Comparison of ENCODE assay signal across 8 cellular contexts in the genomic region with DNA sequence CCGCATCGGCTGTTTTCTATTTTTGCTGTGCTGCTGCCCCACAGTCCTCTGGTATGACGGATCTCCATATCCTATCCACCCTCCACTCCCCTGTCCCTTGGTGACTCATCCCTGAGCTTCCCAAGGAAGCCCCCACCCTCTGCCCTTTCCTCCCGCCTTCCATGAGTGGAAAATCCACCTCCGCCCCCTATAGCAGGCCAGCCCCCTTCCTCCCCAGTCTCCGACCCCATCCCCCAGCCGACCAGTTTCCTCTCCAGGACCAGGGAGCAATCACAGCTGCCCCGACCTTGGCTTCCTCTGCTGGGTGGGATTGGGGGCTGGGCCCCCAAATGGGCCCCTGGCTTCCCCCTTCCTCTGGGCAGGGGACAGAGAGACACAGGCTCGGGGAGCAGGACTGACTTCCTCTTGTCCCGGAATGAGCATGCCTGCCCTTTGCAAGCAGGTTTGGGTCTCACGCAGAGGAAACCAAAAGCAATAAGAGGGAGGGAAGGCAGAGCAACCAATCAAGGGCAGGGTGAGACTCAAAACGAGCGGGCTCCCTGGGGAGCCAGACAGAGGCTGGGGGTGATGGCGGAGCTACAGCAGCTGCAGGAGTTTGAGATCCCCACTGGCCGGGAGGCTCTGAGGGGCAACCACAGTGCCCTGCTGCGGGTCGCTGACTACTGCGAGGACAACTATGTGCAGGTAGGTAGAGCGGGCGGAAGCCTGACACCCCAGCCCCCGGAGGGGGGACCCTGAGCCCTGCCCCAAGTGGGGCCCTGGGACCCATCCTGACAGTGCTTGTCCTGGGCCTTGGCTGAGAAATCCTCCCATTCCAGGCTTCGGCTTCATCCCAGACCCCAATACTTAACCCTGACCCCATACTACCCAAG. TPM values are rescaled to one million over a fixed set of nuclear protein-coding genes. Genes with fewer than 3 reads are reported as not detected.
DNase-seq lines count a peak whose midpoint lies in the region; ATAC-seq lines count a peak whose summit lies in the region.

A gene with protein sequence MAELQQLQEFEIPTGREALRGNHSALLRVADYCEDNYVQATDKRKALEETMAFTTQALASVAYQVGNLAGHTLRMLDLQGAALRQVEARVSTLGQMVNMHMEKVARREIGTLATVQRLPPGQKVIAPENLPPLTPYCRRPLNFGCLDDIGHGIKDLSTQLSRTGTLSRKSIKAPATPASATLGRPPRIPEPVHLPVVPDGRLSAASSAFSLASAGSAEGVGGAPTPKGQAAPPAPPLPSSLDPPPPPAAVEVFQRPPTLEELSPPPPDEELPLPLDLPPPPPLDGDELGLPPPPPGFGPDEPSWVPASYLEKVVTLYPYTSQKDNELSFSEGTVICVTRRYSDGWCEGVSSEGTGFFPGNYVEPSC (plus strand): TSS at position 550 of the 872 bp plus-strand sequence. CDS start 18 bp downstream, at position 568.
GNGT2 (minus strand) TSS at position 417 of the 872 bp plus-strand sequence. CDS start 3,152 bp downstream, outside the sequence.

- intact Hi-C loops in left ventricle myocardium superior (cut with micrococcal nuclease) = no loop called here

- H3K9me3 ChIP-seq in ES-I3 (ENCODE audit: control insufficient read depth, insufficient read depth, low read length) = no peaks in the 10 kb centered on the region

- H3K9me3 Mint-ChIP-seq in activated T-cell treated with anti-CD3 and anti-CD28 coated beads, Interleukin-2, amount 50 U/mL, for 4 hours = no peaks in the 10 kb centered on the region

- H3K27me3 Mint-ChIP-seq in activated T-cell treated with anti-CD3 and anti-CD28 coated beads, Interleukin-2, amount 50 U/mL, for 4 hours (ENCODE audit: low read depth) = no peaks in the 10 kb centered on the region

- H3K4me3 Mint-ChIP-seq in activated T-cell treated with anti-CD3 and anti-CD28 coated beads, Interleukin-2, amount 50 U/mL, for 4 hours = peak within 1 kb of the TSS; percentile 84

- DNase-seq in LHCN-M2 (ENCODE audit: low read depth) (peak; percentile 19), left ventricle myocardium superior (peak; percentile 45), NCI-H146 (lab: John Stamatoyannopoulos, UW) (no peak), NCI-H1930 (lab: John Stamatoyannopoulos, UW) (no peak)
- DNase-seq in activated T-cell treated with anti-CD3 and anti-CD28 coated beads, Interleukin-2, amount 50 U/mL, for 4 hours = peak; percentile 51
- DNase-seq in stimulated activated CD4-positive, alpha-beta T cell treated with anti-CD3 and anti-CD28 coated beads, Interleukin-12 subunit alpha, Interleukin-12 subunit beta, amount 100 ng/mL, for 24 hours (ENCODE audit: low read depth in 2 of 2) = peak; percentile 37 to 53

- H3K4me1 ChIP-seq in ES-I3 (ENCODE audit: insufficient read depth, low read length) = peaks cover 22% of the 10 kb centered on the region

- peak within 1 kb of the TSS; percentile 62; the same call in 1 of the 2 replicates for H3K9ac ChIP-seq in ES-I3 (ENCODE audit: low read depth, low read length)

- H3K4me1 Mint-ChIP-seq in activated T-cell treated with anti-CD3 and anti-CD28 coated beads, Interleukin-2, amount 50 U/mL, for 4 hours (ENCODE audit: low read depth) = peaks cover 64% of the 10 kb centered on the region

- ATAC-seq in GM21576 (IDR thresholded peaks at IDR 0.05; ENCODE audit: unreplicated experiment) (peak; percentile 56), left ventricle myocardium superior (peak; percentile 81)
- peak; percentile 93 to 95 for ATAC-seq in activated T-cell treated with anti-CD3 and anti-CD28 coated beads, Interleukin-2, amount 50 U/mL, for 4 hours

- peaks cover 7% of the 10 kb centered on the region for H3K36me3 Mint-ChIP-seq in activated T-cell treated with anti-CD3 and anti-CD28 coated beads, Interleukin-2, amount 50 U/mL, for 4 hours (ENCODE audit: insufficient read depth)

- no peaks in the 10 kb centered on the region for H3K36me3 ChIP-seq in ES-I3 (ENCODE audit: insufficient read depth, low read length)

RNA-seq across cellular contexts. Expression of the first gene that starts in this region (rescaled TPM):
- 0.19 TPM in 1 of 2 replicates, not detected in the other for total RNA-seq in LHCN-M2 (2014; rRNA removed)
- polyA plus RNA-seq in LHCN-M2 (2012) = 0.21 TPM
- 10 to 100 TPM; 15.0 to 24.2 (median 22.7) TPM for total RNA-seq in activated T-cell treated with anti-CD3 and anti-CD28 coated beads, Interleukin-2, amount 50 U/mL, for 4 hours
- 5.6 TPM for total RNA-seq in left ventricle myocardium superior

RNA-seq across cellular contexts. Expression of gene GNGT2, which starts in this region (rescaled TPM):
- not detected in 2 replicates for total RNA-seq in LHCN-M2 (2014; rRNA removed)
- 0.77 TPM for polyA plus RNA-seq in LHCN-M2 (2012)
- 10 to 100 TPM in 2 of 3 donors, 1 to 10 TPM in 1; 8.7 to 14.8 (median 12.8) TPM for total RNA-seq in activated T-cell treated with anti-CD3 and anti-CD28 coated beads, Interleukin-2, amount 50 U/mL, for 4 hours
- 1.2 TPM for total RNA-seq in left ventricle myocardium superior

Comparison
In these comparisons a context has a peak if more than half of its experiments do, and no peak if none do; other contexts are left out.
1. Peak in DNase-seq in LHCN-M2; RNA of the genes that start here not detected or under 1 TPM.
2. DNase-seq: peak in activated T-cell treated with anti-CD3 and anti-CD28 coated beads, Interleukin-2, amount 50 U/mL, for 4 hours (single experiment), left ventricle myocardium superior (single experiment) and stimulated activated CD4-positive, alpha-beta T cell treated with anti-CD3 and anti-CD28 coated beads, Interleukin-12 subunit alpha, Interleukin-12 subunit beta, amount 100 ng/mL, for 24 hours (2 of 2); none in NCI-H146 (single experiment) and NCI-H1930 (0 of 2).
3. Peak in every context shown above with its lines, with median percentiles within 50 percentile points of each other: ATAC-seq.